ENCODE assay signal across 8 cellular contexts in genomic region chr5:97182571-97183099, GRCh38. TPM values are rescaled to one million over a fixed set of nuclear protein-coding genes. Genes with fewer than 3 reads are reported as not detected.
A peak's percentile ranks its signal among the peaks of the same experiment; 100 is the strongest.
DNase-seq lines count a peak whose midpoint lies in the region; ATAC-seq and TF ChIP-seq lines count a peak whose summit lies in the region.

No MANE protein-coding gene starts in this region.

- H3K9me2 ChIP-seq in hepatocyte (replicated peaks; ENCODE audit: insufficient read depth): no peaks in the 10 kb centered on the region

- peak overlapping the region; percentile 100 for H3K27ac Mint-ChIP-seq in activated CD4-positive, alpha-beta T cell treated with anti-CD3 and anti-CD28 coated beads for 36 hours
- peak overlapping the region; percentile 99 for H3K27ac Mint-ChIP-seq in activated B cell treated with CpG ODN at 0.5 μM for 24 hours

- no peak for TF ChIP-seq CTCF in activated B cell treated with CpG ODN at 0.5 μM for 24 hours (IDR thresholded peaks at IDR 0.05)
- TF ChIP-seq CTCF in hepatocyte (IDR thresholded peaks at IDR 0.05; ENCODE audit: poor library complexity): no peak
- no peak for TF ChIP-seq CTCF in spleen (IDR thresholded peaks at IDR 0.05 in 8 of 11, conservative IDR thresholded peaks at IDR 0.05 in 3 of 11)

- H4K20me1 ChIP-seq in hepatocyte (ENCODE audit: insufficient read depth, poor library complexity, severe bottlenecking): no peaks in the 10 kb centered on the region

- H3K4me1 Mint-ChIP-seq in activated CD4-positive, alpha-beta T cell treated with anti-CD3 and anti-CD28 coated beads for 36 hours: peaks cover 33% of the 10 kb centered on the region
- H3K4me1 Mint-ChIP-seq in activated B cell treated with CpG ODN at 0.5 μM for 24 hours: peaks cover 34% of the 10 kb centered on the region

- H3K4me3 Mint-ChIP-seq in activated CD4-positive, alpha-beta T cell treated with anti-CD3 and anti-CD28 coated beads for 36 hours: peak overlapping the region; percentile 82
- peak overlapping the region; percentile 96 for H3K4me3 Mint-ChIP-seq in activated B cell treated with CpG ODN at 0.5 μM for 24 hours

- H3K4me3 ChIP-seq in hepatocyte (peak overlapping the region; percentile 69), spleen (peak overlapping the region; percentile 49 to 84 (median 71))

- DNase-seq in activated CD4-positive, alpha-beta T cell treated with anti-CD3 and anti-CD28 coated beads for 36 hours: no peak
- no peak for DNase-seq in activated CD4-positive, alpha-beta T cell treated with anti-CD3 and anti-CD28 coated beads, Interleukin-2, amount 50 U/mL, for 4 hours
- DNase-seq in activated B cell treated with CpG ODN at 0.5 μM for 24 hours (no peak), hepatocyte (ENCODE audit: low spot score) (peak; percentile 16), spleen (no peak), NCI-H226 (no peak), midbrain (lab: John Stamatoyannopoulos, UW) (no peak)

- H3K27ac ChIP-seq in hepatocyte (peak overlapping the region; percentile 95), spleen (peak overlapping the region; percentile 78 to 95 (median 90))

- no peaks in the 10 kb centered on the region for H3K36me3 ChIP-seq in hepatocyte (replicated peaks; ENCODE audit: insufficient read depth, low read depth)
- H3K36me3 ChIP-seq in spleen: peaks cover 0 to 20% (median 15%) of the 10 kb centered on the region in 6 donors

- no peak for TF ChIP-seq POLR2A in spleen (IDR thresholded peaks at IDR 0.05)

- 0% methylated on average over 12 of the region's 12 CpGs for WGBS in hepatocyte (ENCODE audit: low lambda C conversion rate, missing lambda C conversion rate)
- 0 to 1% (median 1%) methylated on average over 12 of the region's 12 CpGs for WGBS in spleen, 5 donors

- CTCF ChIA-PET in activated CD4-positive, alpha-beta T cell treated with anti-CD3 and anti-CD28 coated beads for 36 hours (lab: Charles Lee): interaction anchor here (0.6 to 1.0 kb wide), 5 partner anchors 9 to 1588 kb away, joined by 3 read pairs; no protein-coding TSS in a partner anchor
- CTCF ChIA-PET in activated B cell treated with CpG ODN at 0.5 μM for 24 hours (lab: Charles Lee): no interaction called here

- peaks cover 39% of the 10 kb centered on the region for H3K79me2 ChIP-seq in hepatocyte

- H3K4me2 ChIP-seq in hepatocyte: peak overlapping the region; percentile 70

- peaks cover 29% of the 10 kb centered on the region for H3K36me3 Mint-ChIP-seq in activated CD4-positive, alpha-beta T cell treated with anti-CD3 and anti-CD28 coated beads for 36 hours (ENCODE audit: low read depth)
- H3K36me3 Mint-ChIP-seq in activated B cell treated with CpG ODN at 0.5 μM for 24 hours (ENCODE audit: low read depth): peaks cover 39% of the 10 kb centered on the region

- H3K4me1 ChIP-seq in hepatocyte (ENCODE audit: insufficient read depth): peaks cover 12% of the 10 kb centered on the region
- H3K4me1 ChIP-seq in spleen: peaks cover 19 to 40% (median 29%) of the 10 kb centered on the region in 6 donors

- intact Hi-C loops in activated CD4-positive, alpha-beta T cell treated with anti-CD3 and anti-CD28 coated beads for 36 hours (cut with DNase I, micrococcal nuclease): loop anchor here (1.0 to 10.0 kb wide), 10 partner anchors 247 to 1747 kb away; partner anchors contain the start of genes CAST (in 2 of the 2), ARSK (in 1 of the 2), CHD1 (in 1 of the 2) and ERAP2 (in 1 of the 2)
- intact Hi-C loops in activated B cell treated with CpG ODN at 0.5 μM for 24 hours (cut with micrococcal nuclease): loop anchor here (1.0 to 5.0 kb wide), 14 partner anchors 9 to 1845 kb away; partner anchors contain the start of genes ARSK, CAST, CHD1 and ELL2
- intact Hi-C loops in spleen (cut with DNase I; ENCODE audit: low total_unique reads): no loop called here

- H3K9me3 ChIP-seq in hepatocyte (ENCODE audit: low read depth) (no peaks in the 10 kb centered on the region), spleen (no peaks in the 10 kb centered on the region)

- POLR2A ChIA-PET in activated CD4-positive, alpha-beta T cell treated with anti-CD3 and anti-CD28 coated beads for 36 hours (lab: Charles Lee): no interaction called here
- POLR2A ChIA-PET in activated B cell treated with CpG ODN at 0.5 μM for 24 hours (lab: Charles Lee): interaction anchor here (0.6 to 1.4 kb wide), 4 partner anchors 15 to 1360 kb away, joined by 3 to 8 read pairs (median 4); partner anchors contain the start of gene GLRX

- H2AFZ ChIP-seq in hepatocyte: peak overlapping the region; percentile 85

- no peaks in the 10 kb centered on the region for H3K27me3 Mint-ChIP-seq in activated CD4-positive, alpha-beta T cell treated with anti-CD3 and anti-CD28 coated beads for 36 hours
- H3K27me3 Mint-ChIP-seq in activated B cell treated with CpG ODN at 0.5 μM for 24 hours: no peaks in the 10 kb centered on the region

- H3K27me3 ChIP-seq in hepatocyte (no peaks in the 10 kb centered on the region), spleen (replicated peaks in 1 of 7) (no peaks in the 10 kb centered on the region)

- H3K9me3 Mint-ChIP-seq in activated CD4-positive, alpha-beta T cell treated with anti-CD3 and anti-CD28 coated beads for 36 hours (ENCODE audit: low read depth): peaks cover 4% of the 10 kb centered on the region
- no peaks in the 10 kb centered on the region for H3K9me3 Mint-ChIP-seq in activated B cell treated with CpG ODN at 0.5 μM for 24 hours

- ATAC-seq in activated CD4-positive, alpha-beta T cell treated with anti-CD3 and anti-CD28 coated beads for 36 hours: no peak
- ATAC-seq in activated B cell treated with CpG ODN at 0.5 μM for 24 hours (ENCODE audit: low read depth) (no peak), GM18867 (IDR thresholded peaks at IDR 0.05; ENCODE audit: unreplicated experiment) (no peak)

RNA-seq across cellular contexts. Expression of gene RIOK2, which starts 0.4 kb away (rescaled TPM):
- total RNA-seq in activated CD4-positive, alpha-beta T cell treated with anti-CD3 and anti-CD28 coated beads for 36 hours: 10 to 100 TPM; 30.9 to 39.2 TPM
- total RNA-seq in activated B cell treated with CpG ODN at 0.5 μM for 24 hours (38.3 and 41.4 TPM in 2 replicates), hepatocyte (28.5 and 44.1 TPM in 2 replicates), spleen (10 to 100 TPM; 13.9 to 30.0 (median 20.8) TPM)
- polyA plus RNA-seq in hepatocyte (25.7 and 34.4 TPM in 2 replicates), spleen (10 to 100 TPM in 1 of 3 donors, 1 to 10 TPM in 2; 8.5 to 10.8 (median 9.3) TPM)

RNA-seq across cellular contexts. Expression of gene LIX1, which starts 40.2 kb away (rescaled TPM):
- total RNA-seq in activated CD4-positive, alpha-beta T cell treated with anti-CD3 and anti-CD28 coated beads for 36 hours: not detected
- total RNA-seq in activated B cell treated with CpG ODN at 0.5 μM for 24 hours: not detected in 2 replicates
- total RNA-seq in hepatocyte: 4.7 and 6.2 TPM in 2 replicates
- 2.4 and 4.3 TPM in 2 replicates for polyA plus RNA-seq in hepatocyte
- under 1 TPM in 1 of 7 donors, not detected in 6; 0.14 TPM for total RNA-seq in spleen
- polyA plus RNA-seq in spleen: under 1 TPM in 1 of 3 donors, not detected in 2; 0.06 TPM
